In the genomic region with DNA sequence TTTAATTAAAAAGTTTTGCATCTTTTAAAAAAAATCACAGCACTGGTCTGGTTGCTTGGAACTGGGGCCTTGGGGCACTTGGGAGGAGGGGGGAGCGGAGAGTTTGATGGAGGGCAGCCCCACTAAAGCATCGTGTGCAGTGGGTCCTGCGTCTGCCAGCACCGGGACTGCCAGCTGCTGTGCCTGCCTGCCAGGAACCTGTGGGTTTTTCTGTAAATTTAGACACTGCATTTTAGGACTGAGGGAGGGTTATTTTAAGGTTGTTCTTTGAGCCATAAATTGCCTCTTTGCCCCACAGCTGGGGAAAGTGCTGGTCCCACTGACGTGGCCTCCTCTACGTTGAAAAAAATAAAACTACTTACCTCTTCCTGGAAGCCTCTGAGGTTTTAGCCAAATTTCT, we compare ENCODE assay signal across 10 cellular contexts. TPM values are rescaled to one million over a fixed set of nuclear protein-coding genes. Genes with fewer than 3 reads are reported as not detected.
A peak's percentile ranks its signal among the peaks of the same experiment; 100 is the strongest.
DNase-seq lines count a peak whose midpoint lies in the region; ATAC-seq and TF ChIP-seq lines count a peak whose summit lies in the region.
"Had no signal": no experiment of that assay in that cellular context is flagged by ENCODE, and none has a peak within 500 bp of the region (broad histone marks: within the 10 kb centered on the region; RNA-seq: fewer than 3 reads in every experiment).

No MANE protein-coding gene starts in this region.

- intact Hi-C loops in dendritic cell treated with granulocyte-macrophage colony-stimulating factor and Interleukin-4, amounts not matched to agents 40 ng/mL and 50 ng/mL, for 4 days (cut with micrococcal nuclease), result loop anchor here (5.0 kb wide), 4 partner anchors 40 to 80 kb away; no protein-coding TSS in a partner anchor
- intact Hi-C loops in psoas muscle (cut with DNase I), result loop anchor here (5.0 kb wide), 3 partner anchors 45 to 80 kb away; no protein-coding TSS in a partner anchor

- H3K27ac ChIP-seq in OCI-LY3 (ENCODE audit: low read length) (no peak overlapping the region), psoas muscle (peak overlapping the region; percentile 91)

- peaks cover 76% of the 10 kb centered on the region for H3K27me3 ChIP-seq in OCI-LY3 (ENCODE audit: low read depth, low read length)
- H3K27me3 ChIP-seq in psoas muscle (ENCODE audit: insufficient read depth in 3 of 3, low read length in 2 of 3), result no peaks in the 10 kb centered on the region

- H3K9me3 ChIP-seq in OCI-LY3 (ENCODE audit: insufficient read depth, low read length) (no peaks in the 10 kb centered on the region), psoas muscle (no peaks in the 10 kb centered on the region)

- TF ChIP-seq CTCF in OCI-LY3 (IDR thresholded peaks at IDR 0.05; ENCODE audit: low read depth, low read length) (no peak), psoas muscle (IDR thresholded peaks at IDR 0.05) (no peak)

- H3K4me1 ChIP-seq in OCI-LY3 (ENCODE audit: low read length), result peaks cover 32% of the 10 kb centered on the region
- H3K4me1 ChIP-seq in psoas muscle, result peaks cover 17% of the 10 kb centered on the region

- H3K36me3 ChIP-seq in OCI-LY3 (replicated peaks; ENCODE audit: low read depth, low read length), result no peaks in the 10 kb centered on the region
- H3K36me3 ChIP-seq in psoas muscle (ENCODE audit: insufficient read depth in 1 of 2, low read depth in 1 of 2), result peaks cover 0 to 16% of the 10 kb centered on the region in 2 donors

- 22 to 32% (median 23%) methylated on average over 6 of the region's 6 CpGs for WGBS in psoas muscle, 3 donors

- H3K4me3 ChIP-seq in OCI-LY3 (ENCODE audit: low read length) (no peak overlapping the region), psoas muscle (peak overlapping the region; percentile 80)

- H3K79me2 ChIP-seq in OCI-LY3 (ENCODE audit: low read length), result no peaks in the 10 kb centered on the region

- peak overlapping the region; percentile 72 for H3K4me2 ChIP-seq in OCI-LY3 (ENCODE audit: low read length)

- ATAC-seq in psoas muscle, result no peak

- H3K36me3 Mint-ChIP-seq in dendritic cell treated with granulocyte-macrophage colony-stimulating factor and Interleukin-4, amounts not matched to agents 40 ng/mL and 50 ng/mL, for 4 days (ENCODE audit: low read depth), result peaks cover 22% of the 10 kb centered on the region

- no peak overlapping the region for H2AFZ ChIP-seq in OCI-LY3 (ENCODE audit: low read depth, low read length)

- peaks cover 62% of the 10 kb centered on the region for H3K4me1 Mint-ChIP-seq in dendritic cell treated with granulocyte-macrophage colony-stimulating factor and Interleukin-4, amounts not matched to agents 40 ng/mL and 50 ng/mL, for 4 days (ENCODE audit: low read depth)

- DNase-seq in D341Med (ENCODE audit: low spot score) (peak; percentile 28), psoas muscle (no peak), AML-193 (lab: John Stamatoyannopoulos, UW) (no peak), hypothalamus (lab: John Stamatoyannopoulos, UW) (no peak), NCI-H2227 (lab: John Stamatoyannopoulos, UW; ENCODE audit: unreplicated experiment) (no peak), NCI-H2107 treated with DMSO at 0.1 percent for 48 hours (lab: John Stamatoyannopoulos, UW; ENCODE audit: unreplicated experiment) (no peak)
- DNase-seq: NCI-H1930; stimulated activated CD4-positive, alpha-beta T cell treated with anti-CD3 and anti-CD28 coated beads, Interleukin-1b, Interleukin-23, amount 100 ng/mL, for 48 hours had no signal

- H3K27me3 Mint-ChIP-seq in dendritic cell treated with granulocyte-macrophage colony-stimulating factor and Interleukin-4, amounts not matched to agents 40 ng/mL and 50 ng/mL, for 4 days, result peaks cover 29% of the 10 kb centered on the region

- H3K9me3 Mint-ChIP-seq in dendritic cell treated with granulocyte-macrophage colony-stimulating factor and Interleukin-4, amounts not matched to agents 40 ng/mL and 50 ng/mL, for 4 days, result no peaks in the 10 kb centered on the region

- H4K20me1 ChIP-seq in OCI-LY3 (ENCODE audit: insufficient read depth, low read length), result peaks cover 41% of the 10 kb centered on the region

- peak overlapping the region; percentile 55 for H3K4me3 Mint-ChIP-seq in dendritic cell treated with granulocyte-macrophage colony-stimulating factor and Interleukin-4, amounts not matched to agents 40 ng/mL and 50 ng/mL, for 4 days

- no peak overlapping the region for H3K9ac ChIP-seq in OCI-LY3 (ENCODE audit: low read length)

- H3K27ac Mint-ChIP-seq in dendritic cell treated with granulocyte-macrophage colony-stimulating factor and Interleukin-4, amounts not matched to agents 40 ng/mL and 50 ng/mL, for 4 days, result peak overlapping the region; percentile 86

RNA-seq across cellular contexts. Expression of gene KLF2, which starts 2.9 kb away (rescaled TPM):
- total RNA-seq in psoas muscle, result 10 to 100 TPM; 12.7 to 35.4 (median 24.0) TPM
- 10 to 100 TPM in 1 of 3 donors, 1 to 10 TPM in 2; 3.3 to 24.2 (median 5.3) TPM for polyA plus RNA-seq in psoas muscle
